Comparison of ENCODE assay signal across 19 cellular contexts in genomic region chr3:175664911-175665310, GRCh38.
"Had no signal": no experiment of that assay in that cellular context is flagged by ENCODE, and none has a peak within 500 bp of the region (broad histone marks: within the 10 kb centered on the region; RNA-seq: fewer than 3 reads in every experiment).

No MANE protein-coding gene starts in this region.

- ATAC-seq: activated naive CD8-positive, alpha-beta T cell treated with anti-CD3 and anti-CD28 coated beads, Interleukin-2, amount 50 U/mL, for 24 hours; activated T-cell treated with anti-CD3 and anti-CD28 coated beads, Interleukin-2, amount 50 U/mL, for 4 hours; heart left ventricle; naive thymus-derived CD4-positive, alpha-beta T cell; right cardiac atrium had no signal

- H3K27me3 ChIP-seq: heart left ventricle, thyroid gland had no signal

- H3K36me3 ChIP-seq: heart left ventricle, prostate gland, thyroid gland had no signal

- H3K4me3 ChIP-seq: coronary artery, heart left ventricle, prostate gland, thyroid gland had no signal

- DNase-seq: activated CD4-positive, alpha-beta T cell treated with anti-CD3 and anti-CD28 coated beads, Interleukin-2, amount 10 ng/mL, durations not matched to agents 7 days and 5 days; activated CD4-positive, CD25-positive, alpha-beta regulatory T cell; activated CD8-positive, alpha-beta memory T cell treated with anti-CD3 and anti-CD28 coated beads, Interleukin-2, amount 50 U/mL, for 4 hours; activated effector memory CD4-positive, alpha-beta T cell treated with Interleukin-2 at 50 U/mL for 16 hours; activated naive CD4-positive, alpha-beta T cell treated with anti-CD3 and anti-CD28 coated beads, Interleukin-2, amount 10 ng/mL, durations not matched to agents 7 days and 5 days; activated naive CD8-positive, alpha-beta T cell treated with anti-CD3 and anti-CD28 coated beads, Interleukin-2, amount 50 U/mL, for 24 hours; activated T-cell treated with anti-CD3 and anti-CD28 coated beads, Interleukin-2, amount 50 U/mL, for 4 hours; anterior cingulate cortex; erythroblast; heart left ventricle; mesenchymal stem cell; naive thymus-derived CD4-positive, alpha-beta T cell; right cardiac atrium; stimulated activated CD4-positive, alpha-beta T cell treated with anti-CD3 and anti-CD28 coated beads, Interleukin-2, amount 100 ng/mL, for 24 hours; stimulated activated naive CD4-positive, alpha-beta T cell treated with Interleukin-2 at 50 U/mL for 16 hours; T1000; thyroid gland had no signal

- H3K9me3 ChIP-seq: prostate gland, thyroid gland had no signal

- H3K4me1 ChIP-seq: heart left ventricle, prostate gland, thyroid gland had no signal

- H3K27ac ChIP-seq: coronary artery, heart left ventricle, prostate gland, thyroid gland had no signal
